Comparison of ENCODE assay signal across 19 cellular contexts in the genomic region with DNA sequence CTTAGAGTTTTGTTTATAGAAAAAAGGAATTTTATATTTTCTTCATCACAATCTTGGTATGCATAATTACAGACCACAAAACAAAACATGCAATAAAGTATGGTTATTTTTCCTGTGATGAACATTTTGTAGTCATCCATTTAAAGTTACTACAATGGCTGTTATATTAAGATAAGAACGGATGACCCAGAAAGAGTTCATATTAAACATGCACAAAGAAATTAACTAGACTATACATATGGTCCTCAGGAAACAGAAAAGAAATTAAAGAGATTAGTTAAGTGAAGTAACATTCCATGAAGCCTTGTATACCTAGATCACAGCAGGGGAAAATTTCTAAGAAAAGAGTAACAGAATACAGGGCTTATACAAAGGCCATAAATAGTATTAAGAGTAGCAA. TPM values are rescaled to one million over a fixed set of nuclear protein-coding genes. Genes with fewer than 3 reads are reported as not detected.
DNase-seq lines count a peak whose midpoint lies in the region; ATAC-seq, FAIRE-seq and TF ChIP-seq lines count a peak whose summit lies in the region.
"Had no signal": no experiment of that assay in that cellular context is flagged by ENCODE, and none has a peak within 500 bp of the region (broad histone marks: within the 10 kb centered on the region; RNA-seq: fewer than 3 reads in every experiment).

No MANE protein-coding gene starts in this region.

- no peak for ATAC-seq in GM19463 (IDR thresholded peaks at IDR 0.05; ENCODE audit: unreplicated experiment)
- ATAC-seq in HG03025 (IDR thresholded peaks at IDR 0.05; ENCODE audit: low FRiP score, unreplicated experiment): no peak
- ATAC-seq: A549; CD8-positive, alpha-beta T cell; HCT116 had no signal

- H3K27me3 Mint-ChIP-seq in HFFc6 (ENCODE audit: insufficient read depth) (no peaks in the 10 kb centered on the region), astrocyte (ENCODE audit: low read depth, unreplicated experiment) (no peaks in the 10 kb centered on the region)
- H3K27me3 Mint-ChIP-seq: IgD-negative memory B cell had no signal

- H2AFZ ChIP-seq in astrocyte (ENCODE audit: low read depth, low read length): no peak overlapping the region
- H2AFZ ChIP-seq: GM23248 had no signal

- H3K36me3 ChIP-seq in astrocyte (ENCODE audit: insufficient read depth, low read length): peaks cover 35% of the 10 kb centered on the region
- peaks cover 4% of the 10 kb centered on the region for H3K36me3 ChIP-seq in colonic mucosa

- H3K4me2 ChIP-seq in astrocyte (ENCODE audit: low read length): no peak overlapping the region
- H3K4me2 ChIP-seq: A549 had no signal

- H3K4me1 Mint-ChIP-seq in HFFc6 (ENCODE audit: low read depth): peaks cover 11% of the 10 kb centered on the region
- no peaks in the 10 kb centered on the region for H3K4me1 Mint-ChIP-seq in astrocyte (ENCODE audit: low read depth, unreplicated experiment)
- H3K4me1 Mint-ChIP-seq: CD14-positive monocyte, IgD-negative memory B cell had no signal

- 0 out of 2 replicates have a peak overlapping the region, but pooled peaks have one; percentile 2 for H3K27ac Mint-ChIP-seq in HFFc6
- H3K27ac Mint-ChIP-seq in astrocyte (ENCODE audit: unreplicated experiment): peak overlapping the region; percentile 31
- H3K27ac Mint-ChIP-seq: CD8-positive, alpha-beta T cell had no signal

- no peaks in the 10 kb centered on the region for H3K27me3 ChIP-seq in astrocyte (ENCODE audit: insufficient read depth, low read length)
- no peaks in the 10 kb centered on the region for H3K27me3 ChIP-seq in colonic mucosa
- H3K27me3 ChIP-seq: BE2C had no signal

- H3K79me2 ChIP-seq in astrocyte (ENCODE audit: insufficient read depth, low read length): peaks cover 7% of the 10 kb centered on the region

- H4K20me1 ChIP-seq in astrocyte (ENCODE audit: insufficient read depth, low read length): peaks cover 6% of the 10 kb centered on the region

- FAIRE-seq in astrocyte (lab: Jason Lieb, UNC): no peak
- FAIRE-seq: A549, D721Med, H54 had no signal

- H3K9me3 ChIP-seq in astrocyte (ENCODE audit: insufficient read depth, low read depth, low read length): no peaks in the 10 kb centered on the region
- no peaks in the 10 kb centered on the region for H3K9me3 ChIP-seq in colonic mucosa
- H3K9me3 ChIP-seq: A549, BE2C had no signal

- no peak overlapping the region for H3K27ac ChIP-seq in astrocyte (ENCODE audit: low read depth, low read length)
- H3K27ac ChIP-seq in colonic mucosa: no peak overlapping the region
- H3K27ac ChIP-seq: A549, GM23248 had no signal

- peaks cover 21% of the 10 kb centered on the region; the same call in 1 of the 2 replicates for H3K36me3 Mint-ChIP-seq in HFFc6 (ENCODE audit: low read depth)
- H3K36me3 Mint-ChIP-seq in astrocyte (ENCODE audit: low read depth, unreplicated experiment): peaks cover 11% of the 10 kb centered on the region

- H3K9me3 Mint-ChIP-seq in HFFc6 (no peaks in the 10 kb centered on the region), astrocyte (ENCODE audit: unreplicated experiment) (no peaks in the 10 kb centered on the region)
- H3K9me3 Mint-ChIP-seq: CD14-positive monocyte; CD8-positive, alpha-beta T cell; IgD-negative memory B cell had no signal

- H3K9ac ChIP-seq in astrocyte (ENCODE audit: low read length): no peak overlapping the region
- no peak overlapping the region for H3K9ac ChIP-seq in colonic mucosa (ENCODE audit: low read depth in 2 of 2, low read length in 2 of 2)
- H3K9ac ChIP-seq: GM23248 had no signal

- H3K4me3 Mint-ChIP-seq in HFFc6 (no peak overlapping the region), astrocyte (ENCODE audit: unreplicated experiment) (no peak overlapping the region)
- H3K4me3 Mint-ChIP-seq: CD14-positive monocyte; CD8-positive, alpha-beta T cell; IgD-negative memory B cell had no signal

- no peak overlapping the region for H3K4me3 ChIP-seq in astrocyte (ENCODE audit: insufficient read depth, low read depth, low read length)
- no peak overlapping the region for H3K4me3 ChIP-seq in colonic mucosa
- H3K4me3 ChIP-seq: A549, GM23248 had no signal

- intact Hi-C loops in colonic mucosa (cut with DNase I): no loop called here

- H3K4me1 ChIP-seq in astrocyte (ENCODE audit: insufficient read depth, low read length) (no peaks in the 10 kb centered on the region), colonic mucosa (no peaks in the 10 kb centered on the region)
- H3K4me1 ChIP-seq: A549, BE2C had no signal

- DNase-seq in ELR (ENCODE audit: low read depth): peak; percentile 36
- DNase-seq in HFFc6: no peak
- no peak for DNase-seq in astrocyte (ENCODE audit: low read depth)
- DNase-seq in colonic mucosa: no peak
- DNase-seq: BE2C; CD8-positive, alpha-beta T cell; COR-L47; DMS153; DMS79 treated with DMSO at 0.1 percent for 48 hours; GF-D8; GM23248 had no signal

- TF ChIP-seq CTCF in HFFc6 (IDR thresholded peaks at IDR 0.05): no peak
- TF ChIP-seq CTCF in astrocyte (IDR thresholded peaks at IDR 0.05; ENCODE audit: insufficient read depth, low read depth, low read length): no peak
- no peak for TF ChIP-seq CTCF in colonic mucosa (IDR thresholded peaks at IDR 0.05)

RNA-seq across cellular contexts. Expression of gene RBM26, which starts 36.8 kb away (rescaled TPM):
- total RNA-seq in HFFc6 (2021; fragmentation: NEBNext Ultra II Directional; extraction: Animal tissue kit (Norgen Biotek cat#: 25700)): 10 to 100 TPM; 28.5 to 37.6 (median 33.3) TPM
- total RNA-seq in astrocyte: 38.5 and 42.6 TPM in 2 replicates
- total RNA-seq in colonic mucosa: 10 to 100 TPM; 28.1 to 28.3 TPM
